9 cellular contexts compared by ENCODE assay signal in genomic region chr11:61482513-61482912, GRCh38. TPM values are rescaled to one million over a fixed set of nuclear protein-coding genes. Genes with fewer than 3 reads are reported as not detected.
A peak's percentile ranks its signal among the peaks of the same experiment; 100 is the strongest.
DNase-seq lines count a peak whose midpoint lies in the region; ATAC-seq and TF ChIP-seq lines count a peak whose summit lies in the region.
"Had no signal": no experiment of that assay in that cellular context is flagged by ENCODE, and none has a peak within 500 bp of the region (broad histone marks: within the 10 kb centered on the region; RNA-seq: fewer than 3 reads in every experiment).

No MANE protein-coding gene starts in this region.

- H3K4me1 ChIP-seq in right cardiac atrium (ENCODE audit: control insufficient read depth, insufficient read depth, low read length) (no peaks in the 10 kb centered on the region), thoracic aorta (ENCODE audit: control insufficient read depth in 1 of 2, low read depth in 2 of 2) (peaks cover 0 to 6% of the 10 kb centered on the region in 2 donors)
- peaks cover 6% of the 10 kb centered on the region for H3K4me1 ChIP-seq in CD4-positive, alpha-beta memory T cell (ENCODE audit: insufficient read depth, low read length)

- POLR2A ChIA-PET in activated CD4-positive, alpha-beta T cell treated with anti-CD3 and anti-CD28 coated beads, Interleukin-2, amount 10 ng/mL, durations not matched to agents 7 days and 5 days (lab: Charles Lee), result no interaction called here
- POLR2A ChIA-PET in CD4-positive, alpha-beta memory T cell (lab: Charles Lee; ENCODE audit: partially characterized antibody), result no interaction called here

- no peaks in the 10 kb centered on the region for H3K36me3 Mint-ChIP-seq in activated CD4-positive, alpha-beta T cell treated with anti-CD3 and anti-CD28 coated beads, Interleukin-2, amount 10 ng/mL, durations not matched to agents 7 days and 5 days (ENCODE audit: low read depth)
- peaks cover 0 to 11% of the 10 kb centered on the region in 2 donors for H3K36me3 Mint-ChIP-seq in CD4-positive, alpha-beta memory T cell

- intact Hi-C loops in right cardiac atrium (cut with DNase I), result loop anchor here in 2 of 4 donors (5.0 to 10.0 kb wide), 2 partner anchors 35 to 152 kb away; no protein-coding TSS in a partner anchor
- intact Hi-C loops in CD4-positive, alpha-beta memory T cell (cut with micrococcal nuclease), result no loop called here

- ATAC-seq in right cardiac atrium (peak; percentile 22 to 29), thoracic aorta (ENCODE audit: insufficient number of reproducible peaks, low FRiP score, low read depth) (no peak)

- TF ChIP-seq CTCF in thoracic aorta (IDR thresholded peaks at IDR 0.05), result peak; percentile 16

- H3K36me3 ChIP-seq in thoracic aorta, result no peaks in the 10 kb centered on the region
- H3K36me3 ChIP-seq in CD4-positive, alpha-beta memory T cell (ENCODE audit: insufficient read depth, low read length), result no peaks in the 10 kb centered on the region

- DNase-seq in activated CD4-positive, alpha-beta T cell treated with anti-CD3 and anti-CD28 coated beads for 48 hours, result peak; percentile 58
- DNase-seq in activated CD4-positive, alpha-beta T cell treated with anti-CD3 and anti-CD28 coated beads for 4 hours, result no peak
- peak; percentile 20 for DNase-seq in activated CD4-positive, alpha-beta T cell treated with anti-CD3 and anti-CD28 coated beads, Interleukin-2, amount 10 ng/mL, durations not matched to agents 7 days and 5 days
- DNase-seq in right cardiac atrium, result no peak
- no peak for DNase-seq in thoracic aorta (ENCODE audit: low spot score)
- no peak for DNase-seq in cerebellar nuclear complex (lab: John Stamatoyannopoulos, UW)
- no peak for DNase-seq in occipital lobe (lab: John Stamatoyannopoulos, UW)
- no peak for DNase-seq in CD4-positive, alpha-beta memory T cell

- H3K27me3 Mint-ChIP-seq in activated CD4-positive, alpha-beta T cell treated with anti-CD3 and anti-CD28 coated beads, Interleukin-2, amount 10 ng/mL, durations not matched to agents 7 days and 5 days, result no peaks in the 10 kb centered on the region
- peaks cover 3 to 5% of the 10 kb centered on the region in 2 donors for H3K27me3 Mint-ChIP-seq in CD4-positive, alpha-beta memory T cell

- no peak overlapping the region for H3K4me3 Mint-ChIP-seq in activated CD4-positive, alpha-beta T cell treated with anti-CD3 and anti-CD28 coated beads, Interleukin-2, amount 10 ng/mL, durations not matched to agents 7 days and 5 days
- H3K4me3 Mint-ChIP-seq in CD4-positive, alpha-beta memory T cell, result no peak overlapping the region

- WGBS in right cardiac atrium, result 36% methylated on average over 7 of the region's 7 CpGs

- H3K9me3 ChIP-seq in right cardiac atrium (ENCODE audit: control insufficient read depth, low read length) (no peaks in the 10 kb centered on the region), thoracic aorta (no peaks in the 10 kb centered on the region)
- no peaks in the 10 kb centered on the region for H3K9me3 ChIP-seq in CD4-positive, alpha-beta memory T cell (ENCODE audit: control insufficient read depth in 1 of 2, low read length in 2 of 2)

- peaks cover 7% of the 10 kb centered on the region for H3K4me1 Mint-ChIP-seq in activated CD4-positive, alpha-beta T cell treated with anti-CD3 and anti-CD28 coated beads, Interleukin-2, amount 10 ng/mL, durations not matched to agents 7 days and 5 days
- peaks cover 4 to 17% (median 8%) of the 10 kb centered on the region in 4 donors for H3K4me1 Mint-ChIP-seq in CD4-positive, alpha-beta memory T cell

- CTCF ChIA-PET in activated CD4-positive, alpha-beta T cell treated with anti-CD3 and anti-CD28 coated beads, Interleukin-2, amount 10 ng/mL, durations not matched to agents 7 days and 5 days (lab: Charles Lee), result interaction anchor here (0.6 to 1.3 kb wide), 4 partner anchors 19 to 84 kb away, joined by 3 to 10 read pairs (median 4); partner anchors contain the start of gene LRRC10B
- CTCF ChIA-PET in CD4-positive, alpha-beta memory T cell (lab: Charles Lee; ENCODE audit: partially characterized antibody), result interaction anchor here (0.8 to 2.0 kb wide), 3 partner anchors 10 to 43 kb away, joined by 3 to 6 read pairs (median 3); no protein-coding TSS in a partner anchor

- H3K9me3 Mint-ChIP-seq in activated CD4-positive, alpha-beta T cell treated with anti-CD3 and anti-CD28 coated beads, Interleukin-2, amount 10 ng/mL, durations not matched to agents 7 days and 5 days, result no peaks in the 10 kb centered on the region
- no peaks in the 10 kb centered on the region for H3K9me3 Mint-ChIP-seq in CD4-positive, alpha-beta memory T cell

- H3K27ac Mint-ChIP-seq in activated CD4-positive, alpha-beta T cell treated with anti-CD3 and anti-CD28 coated beads, Interleukin-2, amount 10 ng/mL, durations not matched to agents 7 days and 5 days, result no peak overlapping the region
- H3K27ac Mint-ChIP-seq in CD4-positive, alpha-beta memory T cell, result no peak overlapping the region

- H3K27me3 ChIP-seq in right cardiac atrium (ENCODE audit: control insufficient read depth, insufficient read depth) (no peaks in the 10 kb centered on the region), thoracic aorta (replicated peaks; ENCODE audit: insufficient read depth) (no peaks in the 10 kb centered on the region)
- H3K27me3 ChIP-seq in CD4-positive, alpha-beta memory T cell (ENCODE audit: insufficient read depth, low read length), result no peaks in the 10 kb centered on the region

- no peak overlapping the region for H3K27ac ChIP-seq in right cardiac atrium (ENCODE audit: low read length)
- H3K27ac ChIP-seq in thoracic aorta, result no peak overlapping the region
- no peak overlapping the region for H3K27ac ChIP-seq in CD4-positive, alpha-beta memory T cell (ENCODE audit: low read depth, low read length)

- H3K4me3 ChIP-seq in right cardiac atrium (ENCODE audit: low read length) (no peak overlapping the region), thoracic aorta (no peak overlapping the region)
- no peak overlapping the region for H3K4me3 ChIP-seq in CD4-positive, alpha-beta memory T cell (ENCODE audit: low read length in 2 of 2)

RNA-seq across cellular contexts. Expression of gene LRRC10B, which starts 26.0 kb away (rescaled TPM):
- not detected for total RNA-seq in activated CD4-positive, alpha-beta T cell treated with anti-CD3 and anti-CD28 coated beads, Interleukin-2, amount 10 ng/mL, durations not matched to agents 7 days and 5 days
- total RNA-seq in right cardiac atrium, result under 1 TPM; 0.09 to 0.86 (median 0.68) TPM
- polyA plus RNA-seq in right cardiac atrium, result 0.57 TPM
- total RNA-seq in thoracic aorta, result 1 to 10 TPM; 3.0 to 4.2 TPM
- 3.1 TPM for total RNA-seq in occipital lobe
- not detected for total RNA-seq in CD4-positive, alpha-beta memory T cell
- not detected for polyA plus RNA-seq in CD4-positive, alpha-beta memory T cell
- total RNA-seq: pulmonary artery endothelial cell had no signal

RNA-seq across cellular contexts. Expression of gene SDHAF2, which starts 52.6 kb away (rescaled TPM):
- 10 to 100 TPM; 42.4 to 48.3 TPM for total RNA-seq in activated CD4-positive, alpha-beta T cell treated with anti-CD3 and anti-CD28 coated beads, Interleukin-2, amount 10 ng/mL, durations not matched to agents 7 days and 5 days
- total RNA-seq in right cardiac atrium, result 10 to 100 TPM; 32.9 to 41.2 (median 33.3) TPM
- 57.8 TPM for polyA plus RNA-seq in right cardiac atrium
- 10 to 100 TPM; 43.2 to 52.6 TPM for total RNA-seq in thoracic aorta
- total RNA-seq in occipital lobe, result 27.6 TPM
- 10 to 100 TPM; 54.7 to 60.2 TPM for total RNA-seq in CD4-positive, alpha-beta memory T cell
- polyA plus RNA-seq in CD4-positive, alpha-beta memory T cell, result 100 to 1,000 TPM; 100 to 106 TPM

RNA-seq across cellular contexts. Expression of gene CPSF7, which starts 52.7 kb away (rescaled TPM):
- total RNA-seq in activated CD4-positive, alpha-beta T cell treated with anti-CD3 and anti-CD28 coated beads, Interleukin-2, amount 10 ng/mL, durations not matched to agents 7 days and 5 days, result 100 to 1,000 TPM; 106 to 133 TPM
- total RNA-seq in right cardiac atrium (10 to 100 TPM; 40.8 to 49.2 (median 43.5) TPM), thoracic aorta (10 to 100 TPM; 54.3 to 69.7 TPM), occipital lobe (25.1 TPM)
- polyA plus RNA-seq in right cardiac atrium, result 26.0 TPM
- total RNA-seq in CD4-positive, alpha-beta memory T cell, result 100 to 1,000 TPM; 145 to 149 TPM
- polyA plus RNA-seq in CD4-positive, alpha-beta memory T cell, result 10 to 100 TPM; 19.9 to 34.2 TPM

Comparison
In these comparisons a context has a peak if more than half of its experiments do, and no peak if none do; other contexts are left out.
1. DNase-seq: peak in activated CD4-positive, alpha-beta T cell treated with anti-CD3 and anti-CD28 coated beads for 48 hours (single experiment) and activated CD4-positive, alpha-beta T cell treated with anti-CD3 and anti-CD28 coated beads, Interleukin-2, amount 10 ng/mL, durations not matched to agents 7 days and 5 days (single experiment); none in activated CD4-positive, alpha-beta T cell treated with anti-CD3 and anti-CD28 coated beads for 4 hours (0 of 2), right cardiac atrium (0 of 3), thoracic aorta (single experiment), cerebellar nuclear complex (0 of 2), occipital lobe (single experiment) and CD4-positive, alpha-beta memory T cell (0 of 5).